ENCODE assay signal across 1 cellular context in the genomic region with DNA sequence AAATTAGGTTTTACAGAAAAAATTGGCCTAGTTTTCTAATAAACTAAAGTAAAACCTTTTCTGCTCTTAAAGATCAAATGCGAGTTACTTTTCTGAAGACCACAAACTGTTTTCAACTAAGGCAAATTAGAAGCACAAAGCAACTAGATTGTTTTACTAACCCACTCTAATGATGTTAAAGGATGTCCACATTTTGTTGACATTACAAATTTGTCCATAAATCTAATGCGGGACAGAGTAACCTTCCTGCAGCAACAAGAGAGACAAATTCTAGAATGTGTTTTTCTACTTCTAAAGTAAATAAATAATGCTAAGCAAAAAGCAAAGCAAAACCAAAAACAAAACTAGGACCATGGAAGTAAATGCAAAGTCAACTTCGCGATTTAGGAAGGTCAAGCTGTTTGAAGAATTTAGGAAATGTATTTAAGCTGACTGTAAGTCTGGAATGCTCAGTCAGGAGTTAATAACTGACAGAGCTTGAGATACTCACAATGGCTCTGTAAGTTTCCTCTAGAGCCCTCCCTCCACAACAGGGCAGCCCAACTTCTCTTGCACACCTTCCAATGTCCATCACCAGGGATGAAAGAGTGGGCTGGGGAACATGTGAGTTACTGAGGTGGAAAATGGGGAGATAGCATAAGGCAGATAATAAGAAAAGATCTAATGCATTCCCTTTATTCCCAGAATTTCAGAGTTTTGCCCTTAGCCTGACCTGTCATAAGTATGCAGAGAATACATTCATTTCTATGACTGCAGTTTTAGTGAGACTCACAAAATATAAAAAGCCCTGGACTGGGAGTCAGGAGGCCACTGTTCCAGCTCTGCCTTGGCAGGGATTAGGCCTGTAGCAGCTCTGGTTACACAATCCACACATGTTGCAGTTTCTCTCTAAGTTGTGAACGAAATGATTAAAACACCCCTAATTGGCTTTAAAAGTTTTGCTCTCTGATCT.
TF ChIP-seq lines count a peak whose summit lies in the region.

No MANE protein-coding gene starts in this region.

TF ChIP-seq in liver, 16 proteins besides CTCF, POLR2A, EP300 and RAD21 (continued from another document):
- TF ChIP-seq YY1 (IDR thresholded peaks at IDR 0.05) (peak; percentile 48), ZBTB33 (IDR thresholded peaks at IDR 0.05) (no peak), GABPA (IDR thresholded peaks at IDR 0.05 in 1 of 2, conservative IDR thresholded peaks at IDR 0.05 in 1 of 2) (no peak), HNF4G (IDR thresholded peaks at IDR 0.05) (no peak), EGR1 (IDR thresholded peaks at IDR 0.05; ENCODE audit: low read depth in 2 of 2) (no peak), JUND (IDR thresholded peaks at IDR 0.05) (no peak), FOXA1 (IDR thresholded peaks at IDR 0.05) (no peak), NR2F2 (IDR thresholded peaks at IDR 0.05) (no peak), SP1 (IDR thresholded peaks at IDR 0.05) (peak; percentile 51), ATF3 (IDR thresholded peaks at IDR 0.05) (no peak)
